In the genomic region with DNA sequence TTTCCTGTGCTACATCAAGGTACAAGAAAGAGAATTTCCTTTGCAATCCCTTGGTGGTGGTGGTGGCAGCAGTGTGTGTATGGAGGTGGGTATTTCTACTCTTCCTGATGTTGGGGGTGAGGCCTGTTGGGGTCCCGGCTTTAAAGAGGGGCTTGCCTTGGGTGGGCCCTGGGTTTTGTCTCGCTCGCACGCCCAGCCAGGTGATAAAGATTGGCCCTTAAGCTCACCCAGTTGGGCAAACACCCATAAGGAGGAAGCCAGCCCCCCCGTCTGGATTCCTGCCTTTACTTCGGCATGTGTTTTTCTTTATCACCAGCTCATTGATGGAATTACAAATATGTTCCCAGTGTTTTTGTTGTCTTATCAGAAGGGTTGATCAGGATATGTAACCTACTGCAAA, we compare ENCODE assay signal across 16 cellular contexts. TPM values are rescaled to one million over a fixed set of nuclear protein-coding genes. Genes with fewer than 3 reads are reported as not detected.
A peak's percentile ranks its signal among the peaks of the same experiment; 100 is the strongest.
DNase-seq lines count a peak whose midpoint lies in the region; ATAC-seq and TF ChIP-seq lines count a peak whose summit lies in the region.
"Had no signal": no experiment of that assay in that cellular context is flagged by ENCODE, and none has a peak within 500 bp of the region (broad histone marks: within the 10 kb centered on the region; RNA-seq: fewer than 3 reads in every experiment).

No MANE protein-coding gene starts in this region.

- no peak overlapping the region for H3K27ac ChIP-seq in coronary artery
- H3K27ac ChIP-seq in neural progenitor cell, result no peak overlapping the region
- no peak overlapping the region for H3K27ac ChIP-seq in GM23248
- H3K27ac ChIP-seq in RWPE1, result no peak overlapping the region

- H2AFZ ChIP-seq in neural progenitor cell (replicated peaks) (no peak overlapping the region), GM23248 (no peak overlapping the region)

- H3K4me3 Mint-ChIP-seq in neural progenitor cell, result no peak overlapping the region

- H3K9me3 Mint-ChIP-seq in neural progenitor cell, result peaks cover 18% of the 10 kb centered on the region

- peaks cover 15% of the 10 kb centered on the region for H3K4me1 Mint-ChIP-seq in neural progenitor cell

- H3K9me3 ChIP-seq in neural progenitor cell (ENCODE audit: low read depth) (no peaks in the 10 kb centered on the region), GM23248 (ENCODE audit: low read depth) (no peaks in the 10 kb centered on the region)

- 62 to 69% methylated on average over 6 of the region's 6 CpGs for WGBS in GM23248 (ENCODE audit: low coverage in 1 of 2, low lambda C conversion rate in 2 of 2, missing lambda C conversion rate in 2 of 2), 2 experiments

- ATAC-seq in Right ventricle myocardium superior (ENCODE audit: poor library complexity), result no peak
- ATAC-seq in left cardiac atrium, result no peak
- ATAC-seq: HCT116 had no signal

- H3K27me3 ChIP-seq in neural progenitor cell (no peaks in the 10 kb centered on the region), GM23248 (replicated peaks; ENCODE audit: insufficient read depth) (peaks cover 26% of the 10 kb centered on the region)

- H4K20me1 ChIP-seq in neural progenitor cell (ENCODE audit: low read depth) (no peaks in the 10 kb centered on the region), GM23248 (ENCODE audit: insufficient read depth) (no peaks in the 10 kb centered on the region)

- CTCF ChIA-PET in RWPE1 (lab: Yijun Ruan, JAX), result interaction anchor here (0.7 kb wide), 1 partner anchor 11 kb away, joined by 3 read pairs; no protein-coding TSS in a partner anchor

- H3K27me3 Mint-ChIP-seq in neural progenitor cell (ENCODE audit: insufficient read depth, low read depth), result peaks cover 2% of the 10 kb centered on the region

- H3K4me3 ChIP-seq in coronary artery, result no peak overlapping the region
- no peak overlapping the region for H3K4me3 ChIP-seq in neural progenitor cell
- no peak overlapping the region for H3K4me3 ChIP-seq in GM23248

- H3K9ac ChIP-seq in neural progenitor cell, result no peak overlapping the region
- no peak overlapping the region for H3K9ac ChIP-seq in GM23248

- intact Hi-C loops in Right ventricle myocardium superior (cut with DNase I) (no loop called here), left cardiac atrium (cut with DNase I) (no loop called here)

- H3F3A ChIP-seq in neural progenitor cell (ENCODE audit: low read depth), result no peaks in the 10 kb centered on the region
- no peaks in the 10 kb centered on the region for H3F3A ChIP-seq in GM23248 (ENCODE audit: insufficient read depth)

- in situ Hi-C loops in GM23248 (cut with MboI), result no loop called here

- no peaks in the 10 kb centered on the region for H3K79me2 ChIP-seq in neural progenitor cell (ENCODE audit: low read depth)
- no peaks in the 10 kb centered on the region for H3K79me2 ChIP-seq in GM23248 (ENCODE audit: insufficient read depth)

- POLR2A ChIA-PET in RWPE1 (lab: Yijun Ruan, JAX; ENCODE audit: low non-redundant PET), result no interaction called here

- H3K4me2 ChIP-seq in neural progenitor cell (no peak overlapping the region), GM23248 (ENCODE audit: unreplicated experiment) (no peak overlapping the region)

- peak overlapping the region; percentile 54 for H3K27ac Mint-ChIP-seq in neural progenitor cell

- no peaks in the 10 kb centered on the region for H3K9me2 ChIP-seq in GM23248 (ENCODE audit: insufficient read depth)

- TF ChIP-seq CTCF in coronary artery (IDR thresholded peaks at IDR 0.05) (no peak), neural progenitor cell (IDR thresholded peaks at IDR 0.05) (no peak), RWPE1 (conservative IDR thresholded peaks at IDR 0.05; ENCODE audit: low read depth) (no peak)

- DNase-seq in Right ventricle myocardium superior (peak; percentile 26), left cardiac atrium (no peak), coronary artery (ENCODE audit: low spot score) (peak; percentile 56), neural progenitor cell (ENCODE audit: low spot score) (no peak), GM23248 (no peak), NOMO-1 treated with dmso at 0.1 percent for 144 hours (lab: John Stamatoyannopoulos, UW; ENCODE audit: unreplicated experiment) (no peak), T1000 (lab: John Stamatoyannopoulos, UW) (no peak), RWPE1 (ENCODE audit: low spot score) (no peak)
- DNase-seq: COR-L47, KBM-7, NCI-H1436, NCI-H2029, NCI-H2171 treated with DMSO at 0.1 percent for 48 hours, NCI-H446 treated with DMSO at 0.1 percent for 48 hours, RPMI8226 had no signal

- H3K36me3 Mint-ChIP-seq in neural progenitor cell, result peaks cover 10% of the 10 kb centered on the region

- H3K36me3 ChIP-seq in neural progenitor cell, result no peaks in the 10 kb centered on the region
- H3K36me3 ChIP-seq in GM23248 (ENCODE audit: low read depth), result no peaks in the 10 kb centered on the region

- no peaks in the 10 kb centered on the region for H3K4me1 ChIP-seq in neural progenitor cell
- H3K4me1 ChIP-seq in GM23248 (ENCODE audit: insufficient read depth), result no peaks in the 10 kb centered on the region

RNA-seq across cellular contexts. Expression of gene SARDH, which starts 16.0 kb away (rescaled TPM):
- total RNA-seq in Right ventricle myocardium superior (0.94 TPM), left cardiac atrium (1 to 10 TPM in 1 of 2 donors, under 1 TPM in 1; 0.88 to 1.4 TPM), neural progenitor cell (ENCODE audit: low replicate concordance) (3.9 and 9.2 TPM in 2 replicates)
- total RNA-seq in GM23248 (2014; rRNA removed; shearing (Covaris generic)), result 0.89 and 2.4 TPM in 2 replicates
- 0.16 and 0.30 TPM in 2 replicates for polyA plus RNA-seq in GM23248 (2016; fragmentation: Nextera tagmentation; extraction: Ambion mirVana)

Comparison
In these comparisons a context has a peak if more than half of its experiments do, and no peak if none do; other contexts are left out.
1. DNase-seq: peak in Right ventricle myocardium superior (single experiment) and coronary artery (single experiment); none in left cardiac atrium (single experiment), neural progenitor cell (single experiment), GM23248 (single experiment), NOMO-1 treated with dmso at 0.1 percent for 144 hours (single experiment), T1000 (single experiment) and RWPE1 (single experiment).